1 cellular context compared by ENCODE assay signal in the genomic region with DNA sequence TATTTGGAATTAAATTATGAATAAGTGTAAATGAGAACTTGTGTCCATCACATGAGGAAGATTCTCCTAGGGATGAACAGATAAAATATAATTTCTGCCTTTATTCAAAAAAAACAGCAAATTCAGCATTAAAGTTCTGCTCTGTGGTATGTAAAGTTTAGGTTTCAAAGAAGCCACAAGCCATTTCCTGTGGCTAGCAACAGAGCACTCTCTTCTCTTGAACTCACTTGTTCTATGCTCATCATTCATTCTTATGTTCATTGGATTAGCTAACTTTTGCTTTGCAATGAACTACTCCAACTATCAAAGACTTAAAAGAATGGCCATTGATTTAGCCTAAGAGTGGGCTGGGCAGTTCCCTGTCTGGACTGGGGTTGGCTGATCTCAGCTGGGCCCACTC.
TF ChIP-seq lines count a peak whose summit lies in the region.

No MANE protein-coding gene starts in this region.

TF ChIP-seq in WTC11, 78 proteins besides CTCF, POLR2A, EP300 and RAD21 (continued from another document):
- TF ChIP-seq, protein P1, sequence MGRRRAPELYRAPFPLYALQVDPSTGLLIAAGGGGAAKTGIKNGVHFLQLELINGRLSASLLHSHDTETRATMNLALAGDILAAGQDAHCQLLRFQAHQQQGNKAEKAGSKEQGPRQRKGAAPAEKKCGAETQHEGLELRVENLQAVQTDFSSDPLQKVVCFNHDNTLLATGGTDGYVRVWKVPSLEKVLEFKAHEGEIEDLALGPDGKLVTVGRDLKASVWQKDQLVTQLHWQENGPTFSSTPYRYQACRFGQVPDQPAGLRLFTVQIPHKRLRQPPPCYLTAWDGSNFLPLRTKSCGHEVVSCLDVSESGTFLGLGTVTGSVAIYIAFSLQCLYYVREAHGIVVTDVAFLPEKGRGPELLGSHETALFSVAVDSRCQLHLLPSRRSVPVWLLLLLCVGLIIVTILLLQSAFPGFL (CRISPR knock-in tag; IDR thresholded peaks at IDR 0.05; ENCODE audit: borderline replicate concordance) = no peak
- no peak for TF ChIP-seq HMGXB4 (CRISPR knock-in tag; IDR thresholded peaks at IDR 0.05)
